ENCODE assay signal across 6 cellular contexts in the genomic region with DNA sequence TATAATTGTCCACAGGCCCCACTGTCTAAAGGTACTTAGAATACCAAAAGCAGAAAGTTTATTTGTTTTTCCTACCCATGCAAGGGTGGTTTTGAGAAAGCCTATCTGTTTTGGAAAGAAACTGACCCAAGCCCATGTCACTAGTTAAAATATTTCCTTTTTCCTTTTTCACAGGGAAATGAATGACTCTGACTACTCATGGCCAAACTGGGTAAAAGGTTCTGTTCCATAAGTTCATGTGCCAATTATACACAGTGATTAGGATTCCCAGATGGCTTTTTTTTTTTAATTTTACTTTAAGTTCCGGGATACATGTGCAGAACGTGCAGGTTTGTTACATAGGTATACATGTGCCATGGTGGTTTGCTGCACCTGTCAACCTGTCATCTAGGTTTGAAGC. TPM values are rescaled to one million over a fixed set of nuclear protein-coding genes. Genes with fewer than 3 reads are reported as not detected.
A peak's percentile ranks its signal among the peaks of the same experiment; 100 is the strongest.
DNase-seq lines count a peak whose midpoint lies in the region; ATAC-seq and TF ChIP-seq lines count a peak whose summit lies in the region.
"Not testable (repeated sequence)": the region's sequence is repeated elsewhere in the genome, so short reads cannot be mapped to it uniquely, and the experiment has no call there.

No MANE protein-coding gene starts in this region.

- not testable (repeated sequence) for H3K9ac ChIP-seq in BLaER1; OCI-LY1 (ENCODE audit: low read length); adipocyte (ENCODE audit: low read length)

- H3F3A ChIP-seq in OCI-LY1 (ENCODE audit: insufficient read depth, low read length), result not testable (repeated sequence)

- peak; percentile 26 for ATAC-seq in left colon
- not testable (repeated sequence) for ATAC-seq in memory B cell (ENCODE audit: low read depth); stimulated activated naive B cell treated with anti-CD40 and anti-IgM and Interleukin-4, amounts not matched to agents 10 μg/mL and 1 μg/mL and 100 μg/mL, for 72 hours (replicated peaks)

- TF ChIP-seq CTCF in OCI-LY1 (IDR thresholded peaks at IDR 0.05; ENCODE audit: low read length), result not testable (repeated sequence)

- H4K20me1 ChIP-seq in BLaER1, result peaks cover 100% of the 10 kb centered on the region
- H4K20me1 ChIP-seq in OCI-LY1 (ENCODE audit: insufficient read depth, low read length), result not testable (repeated sequence)

- H3K27ac ChIP-seq in BLaER1, result not testable (repeated sequence)
- peak overlapping the region; percentile 88 for H3K27ac ChIP-seq in OCI-LY1 (ENCODE audit: low read depth, low read length, poor library complexity, severe bottlenecking)

- peaks cover 70% of the 10 kb centered on the region for H3K4me1 Mint-ChIP-seq in memory B cell
- H3K4me1 Mint-ChIP-seq in stimulated activated naive B cell treated with anti-CD40 and anti-IgM and Interleukin-4, amounts not matched to agents 10 μg/mL and 1 μg/mL and 100 μg/mL, for 72 hours, result peaks cover 70 to 99% of the 10 kb centered on the region in 2 donors

- not testable (repeated sequence) for H3K27me3 ChIP-seq in BLaER1; OCI-LY1 (ENCODE audit: insufficient read depth, low read length); adipocyte (replicated peaks; ENCODE audit: control insufficient read depth, insufficient read depth, low read length)

- 0 out of 2 replicates have a peak, but pooled peaks cover 14% of the 10 kb centered on the region for H3K79me2 ChIP-seq in OCI-LY1 (ENCODE audit: insufficient read depth, low read length)

- H3K27me3 Mint-ChIP-seq in memory B cell; stimulated activated naive B cell treated with anti-CD40 and anti-IgM and Interleukin-4, amounts not matched to agents 10 μg/mL and 1 μg/mL and 100 μg/mL, for 72 hours: not testable (repeated sequence)

- H3K9me2 ChIP-seq in OCI-LY1 (ENCODE audit: low read depth, low read length), result not testable (repeated sequence)

- peaks cover 97% of the 10 kb centered on the region for H3K4me1 ChIP-seq in BLaER1
- H3K4me1 ChIP-seq in OCI-LY1 (ENCODE audit: insufficient read depth, low read length, severe bottlenecking), result peaks cover 98% of the 10 kb centered on the region
- H3K4me1 ChIP-seq in adipocyte (ENCODE audit: control insufficient read depth, insufficient read depth, low read length), result peaks cover 27% of the 10 kb centered on the region

- H3K9me3 Mint-ChIP-seq in memory B cell; stimulated activated naive B cell treated with anti-CD40 and anti-IgM and Interleukin-4, amounts not matched to agents 10 μg/mL and 1 μg/mL and 100 μg/mL, for 72 hours: not testable (repeated sequence)

- H3K27ac Mint-ChIP-seq in memory B cell, result peak overlapping the region; percentile 71
- H3K27ac Mint-ChIP-seq in stimulated activated naive B cell treated with anti-CD40 and anti-IgM and Interleukin-4, amounts not matched to agents 10 μg/mL and 1 μg/mL and 100 μg/mL, for 72 hours, result peak overlapping the region; percentile 82

- not testable (repeated sequence) for DNase-seq in adipocyte (ENCODE audit: low read depth); left colon; memory B cell (ENCODE audit: low spot score in 2 of 2); stimulated activated naive B cell treated with anti-CD40 and anti-IgM and Interleukin-4, amounts not matched to agents 10 μg/mL and 1 μg/mL and 100 μg/mL, for 72 hours

- H3K4me3 ChIP-seq in BLaER1; OCI-LY1 (ENCODE audit: low read depth, low read length, poor library complexity, severe bottlenecking): not testable (repeated sequence)
- peak overlapping the region; percentile 26 for H3K4me3 ChIP-seq in adipocyte (ENCODE audit: low read length)

- H3K9me3 ChIP-seq in BLaER1; OCI-LY1 (ENCODE audit: low read length); adipocyte (ENCODE audit: control insufficient read depth, low read length): not testable (repeated sequence)

- not testable (repeated sequence) for H3K36me3 ChIP-seq in BLaER1; OCI-LY1 (ENCODE audit: insufficient read depth, low read length); adipocyte (ENCODE audit: control insufficient read depth, insufficient read depth, low read length, severe bottlenecking)

- intact Hi-C loops in left colon (cut with DNase I, micrococcal nuclease), result not testable (repeated sequence)

- not testable (repeated sequence) for H3K4me3 Mint-ChIP-seq in memory B cell; stimulated activated naive B cell treated with anti-CD40 and anti-IgM and Interleukin-4, amounts not matched to agents 10 μg/mL and 1 μg/mL and 100 μg/mL, for 72 hours

- H2AFZ ChIP-seq in OCI-LY1 (ENCODE audit: low read length), result not testable (repeated sequence)

- H3K4me2 ChIP-seq in BLaER1, result peak overlapping the region; percentile 85; the same call in 1 of the 2 replicates
- H3K4me2 ChIP-seq in OCI-LY1 (ENCODE audit: low read length), result not testable (repeated sequence)

- not testable (repeated sequence) for H3K36me3 Mint-ChIP-seq in memory B cell
- peaks cover 7 to 26% of the 10 kb centered on the region in 2 donors for H3K36me3 Mint-ChIP-seq in stimulated activated naive B cell treated with anti-CD40 and anti-IgM and Interleukin-4, amounts not matched to agents 10 μg/mL and 1 μg/mL and 100 μg/mL, for 72 hours

RNA-seq across cellular contexts. Expression of gene MICAL3, which starts 31.4 kb away (rescaled TPM):
- total RNA-seq in left colon, result 100 to 1,000 TPM in 1 of 2 donors, 10 to 100 TPM in 1; 93.6 to 114 TPM
